In the genomic region with DNA sequence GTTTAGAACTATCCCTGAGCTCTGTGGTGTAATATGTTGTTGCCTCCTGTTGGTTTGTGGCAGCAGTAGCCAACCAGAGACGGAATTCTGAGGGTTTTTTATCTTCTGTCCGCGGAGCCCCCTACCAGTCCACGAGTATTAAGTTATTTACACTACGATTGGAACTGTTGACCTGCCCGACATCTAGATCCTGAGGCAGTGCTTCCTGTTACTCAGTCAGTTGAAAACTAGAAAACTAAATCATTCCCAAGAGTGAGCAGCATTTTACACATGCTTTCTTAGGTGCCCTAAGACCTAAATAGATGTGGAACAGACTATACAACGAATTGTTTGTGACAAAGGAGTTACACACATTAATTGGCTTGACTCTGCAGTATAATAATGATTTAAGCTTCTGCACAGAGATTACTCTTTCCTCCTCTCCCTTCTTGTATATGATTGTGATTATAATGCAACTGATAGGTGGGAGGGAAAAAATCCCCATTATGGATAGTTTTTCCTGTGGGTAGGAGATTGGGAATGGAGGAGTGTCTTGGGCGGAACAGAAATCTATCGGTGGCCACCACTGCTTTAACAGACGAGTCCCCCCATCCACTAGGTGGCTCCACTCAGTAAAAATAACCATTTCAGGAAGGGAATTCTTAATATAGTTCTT, we compare ENCODE assay signal across 8 cellular contexts. TPM values are rescaled to one million over a fixed set of nuclear protein-coding genes. Genes with fewer than 3 reads are reported as not detected.
DNase-seq lines count a peak whose midpoint lies in the region; ATAC-seq and TF ChIP-seq lines count a peak whose summit lies in the region.

No MANE protein-coding gene starts in this region.

- POLR2A ChIA-PET in CD4-positive, alpha-beta memory T cell (lab: Charles Lee; ENCODE audit: partially characterized antibody), result interaction anchor here (0.8 to 2.9 kb wide), 9 partner anchors 9 to 166 kb away, joined by 3 to 62 read pairs (median 4); a partner anchor contains a TSS
- POLR2A ChIA-PET in WTC11 (lab: Charles Lee), result interaction anchor here (0.7 to 2.2 kb wide), 6 partner anchors 24 to 106 kb away, joined by 3 to 17 read pairs (median 7); a partner anchor contains a TSS

- intact Hi-C loops in CD4-positive, alpha-beta memory T cell (cut with micrococcal nuclease), result loop anchor here (1.0 kb wide), 2 partner anchors 24 to 190 kb away; no protein-coding TSS in a partner anchor
- intact Hi-C loops in upper lobe of right lung (cut with DNase I), result no loop called here

- H3K27ac Mint-ChIP-seq in CD4-positive, alpha-beta memory T cell, result peak overlapping the region; percentile 95 to 99 (median 96)
- peak overlapping the region; percentile 99 for H3K27ac Mint-ChIP-seq in WTC11
- peak overlapping the region; percentile 98 for H3K27ac Mint-ChIP-seq in endothelial cell (ENCODE audit: unreplicated experiment)
- peak overlapping the region; percentile 95 to 99 (median 98) for H3K27ac Mint-ChIP-seq in naive B cell

- peak overlapping the region; percentile 87 to 98 (median 94) for H3K4me3 Mint-ChIP-seq in CD4-positive, alpha-beta memory T cell
- H3K4me3 Mint-ChIP-seq in WTC11 (peak overlapping the region; percentile 94), endothelial cell (ENCODE audit: unreplicated experiment) (peak overlapping the region; percentile 98), naive B cell (peak overlapping the region; percentile 87 to 98 (median 94))

- peak; percentile 46 for TF ChIP-seq CTCF in WTC11 (IDR thresholded peaks at IDR 0.05)
- TF ChIP-seq CTCF in endothelial cell (IDR thresholded peaks at IDR 0.05; ENCODE audit: unreplicated experiment), result peak; percentile 67
- TF ChIP-seq CTCF in upper lobe of right lung (IDR thresholded peaks at IDR 0.05), result peak; percentile 66

- CTCF ChIA-PET in CD4-positive, alpha-beta memory T cell (lab: Charles Lee; ENCODE audit: partially characterized antibody), result interaction anchor here (0.7 to 2.4 kb wide), 13 partner anchors 10 to 190 kb away, joined by 3 to 23 read pairs (median 3); a partner anchor contains a TSS
- CTCF ChIA-PET in WTC11 (lab: Charles Lee), result interaction anchor here (0.6 to 2.3 kb wide), 9 partner anchors 9 to 907 kb away, joined by 3 to 16 read pairs (median 3); no protein-coding TSS in a partner anchor

- peaks cover 30% of the 10 kb centered on the region for H3K4me1 ChIP-seq in CD4-positive, alpha-beta memory T cell (ENCODE audit: insufficient read depth, low read length)
- H3K4me1 ChIP-seq in upper lobe of right lung, result no peaks in the 10 kb centered on the region

- H3K27ac ChIP-seq in CD4-positive, alpha-beta memory T cell (ENCODE audit: low read depth, low read length), result peak overlapping the region; percentile 92
- peak overlapping the region; percentile 99 for H3K27ac ChIP-seq in upper lobe of right lung

- H3K27me3 ChIP-seq in CD4-positive, alpha-beta memory T cell (ENCODE audit: insufficient read depth, low read length), result no peaks in the 10 kb centered on the region
- no peaks in the 10 kb centered on the region for H3K27me3 ChIP-seq in upper lobe of right lung

- ATAC-seq in GM21737 (IDR thresholded peaks at IDR 0.05; ENCODE audit: unreplicated experiment) (peak; percentile 19), WTC11 (peak; percentile 2; the same call in 1 of the 2 replicates), naive B cell (ENCODE audit: low read depth in 2 of 2) (no peak), upper lobe of right lung (peak; percentile 12), GM21447 (IDR thresholded peaks at IDR 0.05; ENCODE audit: unreplicated experiment) (no peak)

- no peaks in the 10 kb centered on the region for H3K36me3 ChIP-seq in CD4-positive, alpha-beta memory T cell (ENCODE audit: insufficient read depth, low read length)
- peaks cover 29% of the 10 kb centered on the region for H3K36me3 ChIP-seq in upper lobe of right lung

- H3K9me3 Mint-ChIP-seq in CD4-positive, alpha-beta memory T cell, result no peaks in the 10 kb centered on the region
- H3K9me3 Mint-ChIP-seq in WTC11 (no peaks in the 10 kb centered on the region), endothelial cell (ENCODE audit: unreplicated experiment) (no peaks in the 10 kb centered on the region), naive B cell (no peaks in the 10 kb centered on the region)

- peak; percentile 46 to 61 (median 49) for DNase-seq in CD4-positive, alpha-beta memory T cell
- peak; percentile 34 for DNase-seq in NCI-H2171 (lab: John Stamatoyannopoulos, UW)
- peak; percentile 29 for DNase-seq in WTC11 (ENCODE audit: low spot score)
- DNase-seq in endothelial cell (ENCODE audit: low spot score), result peak; percentile 42
- DNase-seq in naive B cell, result peak; percentile 37
- no peak for DNase-seq in upper lobe of right lung

- H3K9me3 ChIP-seq in CD4-positive, alpha-beta memory T cell (ENCODE audit: control insufficient read depth in 1 of 2, low read length in 2 of 2), result no peaks in the 10 kb centered on the region
- H3K9me3 ChIP-seq in upper lobe of right lung, result no peaks in the 10 kb centered on the region

- H3K36me3 Mint-ChIP-seq in CD4-positive, alpha-beta memory T cell, result peaks cover 12 to 37% of the 10 kb centered on the region in 2 donors
- H3K36me3 Mint-ChIP-seq in WTC11 (peaks cover 30% of the 10 kb centered on the region), endothelial cell (ENCODE audit: low read depth, unreplicated experiment) (peaks cover 10% of the 10 kb centered on the region), naive B cell (peaks cover 0 to 9% of the 10 kb centered on the region in 2 donors)

- H3K4me3 ChIP-seq in CD4-positive, alpha-beta memory T cell (ENCODE audit: low read length in 2 of 2), result peak overlapping the region; percentile 52 to 71
- peak overlapping the region; percentile 90 for H3K4me3 ChIP-seq in upper lobe of right lung

- H3K27me3 Mint-ChIP-seq in CD4-positive, alpha-beta memory T cell, result no peaks in the 10 kb centered on the region
- H3K27me3 Mint-ChIP-seq in WTC11 (ENCODE audit: low read depth) (peaks cover 22% of the 10 kb centered on the region; the same call in 1 of the 2 replicates), endothelial cell (ENCODE audit: unreplicated experiment) (peaks cover 18% of the 10 kb centered on the region), naive B cell (peaks cover 0 to 5% (median 0%) of the 10 kb centered on the region in 3 donors)

- H3K4me1 Mint-ChIP-seq in CD4-positive, alpha-beta memory T cell, result peaks cover 21 to 52% (median 30%) of the 10 kb centered on the region in 4 donors
- peaks cover 30% of the 10 kb centered on the region for H3K4me1 Mint-ChIP-seq in WTC11
- peaks cover 15% of the 10 kb centered on the region for H3K4me1 Mint-ChIP-seq in endothelial cell (ENCODE audit: unreplicated experiment)
- H3K4me1 Mint-ChIP-seq in naive B cell, result peaks cover 20 to 25% (median 20%) of the 10 kb centered on the region in 3 donors

TF ChIP-seq in WTC11, 78 proteins besides CTCF, POLR2A, EP300 and RAD21:
- TF ChIP-seq GABPB1 (CRISPR knock-in tag; IDR thresholded peaks at IDR 0.05), result peak; percentile 48; the same call in 1 of the 2 replicates
- TF ChIP-seq, protein P1, sequence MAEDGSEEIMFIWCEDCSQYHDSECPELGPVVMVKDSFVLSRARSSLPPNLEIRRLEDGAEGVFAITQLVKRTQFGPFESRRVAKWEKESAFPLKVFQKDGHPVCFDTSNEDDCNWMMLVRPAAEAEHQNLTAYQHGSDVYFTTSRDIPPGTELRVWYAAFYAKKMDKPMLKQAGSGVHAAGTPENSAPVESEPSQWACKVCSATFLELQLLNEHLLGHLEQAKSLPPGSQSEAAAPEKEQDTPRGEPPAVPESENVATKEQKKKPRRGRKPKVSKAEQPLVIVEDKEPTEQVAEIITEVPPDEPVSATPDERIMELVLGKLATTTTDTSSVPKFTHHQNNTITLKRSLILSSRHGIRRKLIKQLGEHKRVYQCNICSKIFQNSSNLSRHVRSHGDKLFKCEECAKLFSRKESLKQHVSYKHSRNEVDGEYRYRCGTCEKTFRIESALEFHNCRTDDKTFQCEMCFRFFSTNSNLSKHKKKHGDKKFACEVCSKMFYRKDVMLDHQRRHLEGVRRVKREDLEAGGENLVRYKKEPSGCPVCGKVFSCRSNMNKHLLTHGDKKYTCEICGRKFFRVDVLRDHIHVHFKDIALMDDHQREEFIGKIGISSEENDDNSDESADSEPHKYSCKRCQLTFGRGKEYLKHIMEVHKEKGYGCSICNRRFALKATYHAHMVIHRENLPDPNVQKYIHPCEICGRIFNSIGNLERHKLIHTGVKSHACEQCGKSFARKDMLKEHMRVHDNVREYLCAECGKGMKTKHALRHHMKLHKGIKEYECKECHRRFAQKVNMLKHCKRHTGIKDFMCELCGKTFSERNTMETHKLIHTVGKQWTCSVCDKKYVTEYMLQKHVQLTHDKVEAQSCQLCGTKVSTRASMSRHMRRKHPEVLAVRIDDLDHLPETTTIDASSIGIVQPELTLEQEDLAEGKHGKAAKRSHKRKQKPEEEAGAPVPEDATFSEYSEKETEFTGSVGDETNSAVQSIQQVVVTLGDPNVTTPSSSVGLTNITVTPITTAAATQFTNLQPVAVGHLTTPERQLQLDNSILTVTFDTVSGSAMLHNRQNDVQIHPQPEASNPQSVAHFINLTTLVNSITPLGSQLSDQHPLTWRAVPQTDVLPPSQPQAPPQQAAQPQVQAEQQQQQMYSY (CRISPR knock-in tag; IDR thresholded peaks at IDR 0.05), result no peak

RNA-seq across cellular contexts. Expression of a gene that starts 1.7 kb away (rescaled TPM):
- 10 to 100 TPM; 22.6 to 30.3 TPM for total RNA-seq in CD4-positive, alpha-beta memory T cell
- 10 to 100 TPM; 41.6 to 96.3 TPM for polyA plus RNA-seq in CD4-positive, alpha-beta memory T cell
- total RNA-seq in WTC11 (2021) (51.4 to 56.9 TPM (median 55.0 TPM) in 3 replicates), endothelial cell (ENCODE audit: unreplicated experiment) (58.6 TPM), upper lobe of right lung (55.6 TPM)
- polyA plus RNA-seq in naive B cell (ENCODE audit: low read depth in 6 of 6), result 100 to 1,000 TPM in 1 of 6 donors, 10 to 100 TPM in 5; 71.2 to 161 (median 82.4) TPM

Comparison
In these comparisons a context has a peak if more than half of its experiments do, and no peak if none do; other contexts are left out.
1. ATAC-seq: peak in GM21737 (single experiment), WTC11 (single experiment) and upper lobe of right lung (single experiment); none in naive B cell (0 of 2) and GM21447 (single experiment).
2. Peak in every context shown above with its lines, with median percentiles within 50 percentile points of each other: H3K27ac Mint-ChIP-seq, H3K4me3 Mint-ChIP-seq and CTCF ChIP-seq.